Comparison of ENCODE assay signal across 16 cellular contexts in the genomic region with DNA sequence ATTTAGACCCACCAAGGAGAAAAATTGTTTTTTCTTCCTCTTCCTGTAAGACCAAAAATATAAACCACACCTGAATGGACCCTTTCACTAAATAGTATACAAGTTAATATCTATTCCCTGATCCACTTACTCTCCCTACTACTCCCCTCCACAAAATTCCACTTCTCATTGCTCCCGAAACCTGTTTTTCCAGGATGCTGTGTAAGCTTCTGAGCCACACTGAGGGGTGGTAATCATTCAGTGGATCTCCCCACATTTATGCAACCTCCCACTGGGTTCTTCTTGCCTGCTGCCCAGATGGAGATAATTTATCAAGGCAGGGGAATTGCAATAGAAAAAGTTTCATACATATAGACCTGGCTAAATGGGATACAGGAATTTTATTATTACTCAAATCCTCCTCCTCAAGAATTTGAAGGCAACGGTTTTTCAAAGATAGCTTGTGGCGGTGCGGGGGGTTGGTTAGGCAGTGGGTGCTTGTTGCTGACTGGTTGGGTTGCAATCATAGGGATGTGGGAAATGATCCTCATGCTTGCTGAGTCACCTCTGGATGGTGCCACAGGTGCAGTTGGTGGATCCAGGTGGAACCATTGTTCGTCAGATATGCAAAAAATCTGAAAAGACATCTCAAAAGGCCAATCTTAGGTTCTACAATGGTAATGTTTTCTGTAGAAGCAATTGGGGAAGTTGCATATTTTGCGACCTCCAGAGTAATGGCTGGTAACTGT.
DNase-seq lines count a peak whose midpoint lies in the region; ATAC-seq, FAIRE-seq and TF ChIP-seq lines count a peak whose summit lies in the region.
"Had no signal": no experiment of that assay in that cellular context is flagged by ENCODE, and none has a peak within 500 bp of the region (broad histone marks: within the 10 kb centered on the region; RNA-seq: fewer than 3 reads in every experiment).

No MANE protein-coding gene starts in this region.

- H3K9me1 ChIP-seq in K562 (ENCODE audit: control insufficient read depth, insufficient read depth, low read length) = no peaks in the 10 kb centered on the region

- H3K4me3 ChIP-seq in HUES48 (ENCODE audit: low read depth, low read length) (no peak overlapping the region), K562 (no peak overlapping the region), iPS-15b (ENCODE audit: low read depth, low read length) (no peak overlapping the region)

- H3K9ac ChIP-seq in HUES48 (ENCODE audit: low read depth, low read length) (peak overlapping the region; percentile 48; the same call in 1 of the 2 replicates), K562 (ENCODE audit: insufficient read depth in 1 of 2, low read depth in 2 of 2, low read length in 2 of 2) (no peak overlapping the region), iPS-15b (ENCODE audit: low read depth, low read length) (peak overlapping the region; percentile 2)

- H3K79me2 ChIP-seq in K562 (ENCODE audit: control insufficient read depth, insufficient read depth, low read length) = no peaks in the 10 kb centered on the region

- H3K27ac Mint-ChIP-seq in activated T-helper 1 cell treated with anti-CD3 and anti-CD28 coated beads, Interleukin-12 subunit alpha, Interleukin-12 subunit beta, Interleukin-2, Interleukin-4 antibody, amounts not matched to agents 30 ng/mL and 10 ng/mL and 1 ng/mL, durations not matched to agents 14 hours and 24 hours and 36 hours = no peak overlapping the region
- H3K27ac Mint-ChIP-seq: B cell; CD4-positive, alpha-beta T cell had no signal

- ATAC-seq in K562 = no peak

- H3K9me3 ChIP-seq in HUES48 (ENCODE audit: control insufficient read depth, insufficient read depth, low read length) (peaks cover 15% of the 10 kb centered on the region), K562 (replicated peaks; ENCODE audit: control insufficient read depth, insufficient read depth, low read depth, low read length) (no peaks in the 10 kb centered on the region), iPS-15b (ENCODE audit: control insufficient read depth, insufficient read depth, low read length) (peaks cover 2% of the 10 kb centered on the region)

- no peaks in the 10 kb centered on the region for H3K27me3 Mint-ChIP-seq in activated T-helper 1 cell treated with anti-CD3 and anti-CD28 coated beads, Interleukin-12 subunit alpha, Interleukin-12 subunit beta, Interleukin-2, Interleukin-4 antibody, amounts not matched to agents 30 ng/mL and 10 ng/mL and 1 ng/mL, durations not matched to agents 14 hours and 24 hours and 36 hours (ENCODE audit: insufficient read depth)
- H3K27me3 Mint-ChIP-seq: B cell; CD4-positive, alpha-beta T cell had no signal

- no peak overlapping the region for H3K4me3 Mint-ChIP-seq in activated T-helper 1 cell treated with anti-CD3 and anti-CD28 coated beads, Interleukin-12 subunit alpha, Interleukin-12 subunit beta, Interleukin-2, Interleukin-4 antibody, amounts not matched to agents 30 ng/mL and 10 ng/mL and 1 ng/mL, durations not matched to agents 14 hours and 24 hours and 36 hours
- H3K4me3 Mint-ChIP-seq: B cell; CD4-positive, alpha-beta T cell had no signal

- TF ChIP-seq EP300 in K562 (IDR thresholded peaks at IDR 0.05; ENCODE audit: low read length) = no peak

- BruUV-seq in K562 (replicated peaks; lab: Mats Ljungman, UMichigan) = no TSS peak

- no peak for TF ChIP-seq CTCF in K562 (IDR thresholded peaks at IDR 0.05 in 2 of 3, conservative IDR thresholded peaks at IDR 0.05 in 1 of 3; ENCODE audit: insufficient read depth in 2 of 3, low read depth in 1 of 3, low read length in 3 of 3)

- H3K9me3 Mint-ChIP-seq in activated T-helper 1 cell treated with anti-CD3 and anti-CD28 coated beads, Interleukin-12 subunit alpha, Interleukin-12 subunit beta, Interleukin-2, Interleukin-4 antibody, amounts not matched to agents 30 ng/mL and 10 ng/mL and 1 ng/mL, durations not matched to agents 14 hours and 24 hours and 36 hours = no peaks in the 10 kb centered on the region

- TF ChIP-seq POLR2A in K562 (conservative IDR thresholded peaks at IDR 0.05) = no peak

- H3K4me1 ChIP-seq in HUES48 (ENCODE audit: control insufficient read depth, insufficient read depth, low read length) (peaks cover 41% of the 10 kb centered on the region), K562 (replicated peaks in 1 of 2; ENCODE audit: control insufficient read depth in 2 of 2, insufficient read depth in 2 of 2, low read length in 2 of 2) (no peaks in the 10 kb centered on the region), iPS-15b (ENCODE audit: control insufficient read depth, insufficient read depth, low read length) (peaks cover 24% of the 10 kb centered on the region)

- H3K36me3 ChIP-seq in HUES48 (ENCODE audit: control insufficient read depth, insufficient read depth, low read length) (no peaks in the 10 kb centered on the region), K562 (ENCODE audit: control insufficient read depth, insufficient read depth, low read length) (no peaks in the 10 kb centered on the region), iPS-15b (ENCODE audit: control insufficient read depth, insufficient read depth, low read length) (no peaks in the 10 kb centered on the region)

- POLR2A ChIA-PET in K562 (lab: Yijun Ruan, JAX) = no interaction called here

- CTCF ChIA-PET in K562 (lab: Yijun Ruan, JAX; ENCODE audit: low intra/inter-chr PET ratio) = no interaction called here

- H3K27me3 ChIP-seq in HUES48 (ENCODE audit: control insufficient read depth, insufficient read depth, low read length) (no peaks in the 10 kb centered on the region), K562 (ENCODE audit: control insufficient read depth in 2 of 2, insufficient read depth in 2 of 2, low read length in 2 of 2) (no peaks in the 10 kb centered on the region), iPS-15b (ENCODE audit: control insufficient read depth, insufficient read depth, low read length) (no peaks in the 10 kb centered on the region)

- DNase-seq in K562 (ENCODE audit: extremely low read depth in 1 of 4, low spot score in 3 of 4) (no peak), germinal center (ENCODE audit: low spot score) (no peak), cardiac septum (ENCODE audit: low spot score) (no peak)
- DNase-seq in activated T-helper 1 cell treated with anti-CD3 and anti-CD28 coated beads, Interleukin-12 subunit alpha, Interleukin-12 subunit beta, Interleukin-2, Interleukin-4 antibody, amounts not matched to agents 30 ng/mL and 10 ng/mL and 1 ng/mL, durations not matched to agents 14 hours and 24 hours and 36 hours (ENCODE audit: low spot score) = no peak
- DNase-seq in effector CD4-positive, alpha-beta T cell = no peak
- DNase-seq: C1 segment of cervical spinal cord; CD4-positive, alpha-beta T cell; DMS79; EL; H7 had no signal

- no peaks in the 10 kb centered on the region for H3K4me1 Mint-ChIP-seq in activated T-helper 1 cell treated with anti-CD3 and anti-CD28 coated beads, Interleukin-12 subunit alpha, Interleukin-12 subunit beta, Interleukin-2, Interleukin-4 antibody, amounts not matched to agents 30 ng/mL and 10 ng/mL and 1 ng/mL, durations not matched to agents 14 hours and 24 hours and 36 hours (ENCODE audit: low read depth)
- H3K4me1 Mint-ChIP-seq: B cell had no signal

- intact Hi-C loops in K562 (cut with micrococcal nuclease) (no loop called here), cardiac septum (cut with DNase I) (no loop called here)
- intact Hi-C loops in activated T-helper 1 cell treated with anti-CD3 and anti-CD28 coated beads, Interleukin-12 subunit alpha, Interleukin-12 subunit beta, Interleukin-2, Interleukin-4 antibody, amounts not matched to agents 30 ng/mL and 10 ng/mL and 1 ng/mL, durations not matched to agents 14 hours and 24 hours and 36 hours (cut with micrococcal nuclease) = no loop called here

- no peak overlapping the region for H2AFZ ChIP-seq in K562 (ENCODE audit: low read depth, low read length)

- 3% methylated on average over 6 of the region's 6 CpGs for WGBS in K562 (ENCODE audit: insufficient coverage, low coverage, missing lambda C conversion rate)

- in situ Hi-C loops in K562 (cut with MboI) = no loop called here

- no peak for TF ChIP-seq RAD21 in K562 (CRISPR knock-in tag; conservative IDR thresholded peaks at IDR 0.05 in 1 of 2, IDR thresholded peaks at IDR 0.05 in 1 of 2)

- H3K36me3 Mint-ChIP-seq in activated T-helper 1 cell treated with anti-CD3 and anti-CD28 coated beads, Interleukin-12 subunit alpha, Interleukin-12 subunit beta, Interleukin-2, Interleukin-4 antibody, amounts not matched to agents 30 ng/mL and 10 ng/mL and 1 ng/mL, durations not matched to agents 14 hours and 24 hours and 36 hours (ENCODE audit: low read depth) = no peaks in the 10 kb centered on the region

- H3K4me2 ChIP-seq in K562 (ENCODE audit: insufficient read depth, low read length) = no peak overlapping the region

- H3K27ac ChIP-seq in HUES48 (ENCODE audit: low read depth, low read length) = peak overlapping the region; percentile 90
- H3K27ac ChIP-seq in K562 (ENCODE audit: extremely low read depth, low read depth, low read length) = no peak overlapping the region

- no peaks in the 10 kb centered on the region for H4K20me1 ChIP-seq in K562 (replicated peaks; ENCODE audit: control insufficient read depth, insufficient read depth, low read length)

- FAIRE-seq in K562 (lab: Jason Lieb, UNC) = no peak
- FAIRE-seq: A204.1, G401.6, GM12892 had no signal

TF ChIP-seq in K562, 482 proteins besides CTCF, POLR2A, EP300 and RAD21:
- TF ChIP-seq, protein P1, sequence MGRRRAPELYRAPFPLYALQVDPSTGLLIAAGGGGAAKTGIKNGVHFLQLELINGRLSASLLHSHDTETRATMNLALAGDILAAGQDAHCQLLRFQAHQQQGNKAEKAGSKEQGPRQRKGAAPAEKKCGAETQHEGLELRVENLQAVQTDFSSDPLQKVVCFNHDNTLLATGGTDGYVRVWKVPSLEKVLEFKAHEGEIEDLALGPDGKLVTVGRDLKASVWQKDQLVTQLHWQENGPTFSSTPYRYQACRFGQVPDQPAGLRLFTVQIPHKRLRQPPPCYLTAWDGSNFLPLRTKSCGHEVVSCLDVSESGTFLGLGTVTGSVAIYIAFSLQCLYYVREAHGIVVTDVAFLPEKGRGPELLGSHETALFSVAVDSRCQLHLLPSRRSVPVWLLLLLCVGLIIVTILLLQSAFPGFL (CRISPR knock-in tag; IDR thresholded peaks at IDR 0.05) = no peak
- TF ChIP-seq, protein P2, sequence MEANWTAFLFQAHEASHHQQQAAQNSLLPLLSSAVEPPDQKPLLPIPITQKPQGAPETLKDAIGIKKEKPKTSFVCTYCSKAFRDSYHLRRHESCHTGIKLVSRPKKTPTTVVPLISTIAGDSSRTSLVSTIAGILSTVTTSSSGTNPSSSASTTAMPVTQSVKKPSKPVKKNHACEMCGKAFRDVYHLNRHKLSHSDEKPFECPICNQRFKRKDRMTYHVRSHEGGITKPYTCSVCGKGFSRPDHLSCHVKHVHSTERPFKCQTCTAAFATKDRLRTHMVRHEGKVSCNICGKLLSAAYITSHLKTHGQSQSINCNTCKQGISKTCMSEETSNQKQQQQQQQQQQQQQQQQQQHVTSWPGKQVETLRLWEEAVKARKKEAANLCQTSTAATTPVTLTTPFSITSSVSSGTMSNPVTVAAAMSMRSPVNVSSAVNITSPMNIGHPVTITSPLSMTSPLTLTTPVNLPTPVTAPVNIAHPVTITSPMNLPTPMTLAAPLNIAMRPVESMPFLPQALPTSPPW (CRISPR knock-in tag; IDR thresholded peaks at IDR 0.05) = 0 out of 2 replicates have a peak, but pooled peaks have one; percentile 13

Comparison
In these comparisons a context has a peak if more than half of its experiments do, and no peak if none do; other contexts are left out.
1. H3K9ac ChIP-seq: peak in HUES48 (single experiment) and iPS-15b (single experiment); none in K562 (0 of 2).